ENCODE assay signal across 18 cellular contexts in genomic region chr1:117389284-117389683, GRCh38. TPM values are rescaled to one million over a fixed set of nuclear protein-coding genes. Genes with fewer than 3 reads are reported as not detected.
DNase-seq lines count a peak whose midpoint lies in the region; ATAC-seq and TF ChIP-seq lines count a peak whose summit lies in the region.
"Had no signal": no experiment of that assay in that cellular context is flagged by ENCODE, and none has a peak within 500 bp of the region (broad histone marks: within the 10 kb centered on the region; RNA-seq: fewer than 3 reads in every experiment).

No MANE protein-coding gene starts in this region.

- no peaks in the 10 kb centered on the region for H3K9me2 ChIP-seq in Loucy (replicated peaks; ENCODE audit: low read depth, low read length)

- H3K27ac ChIP-seq in right atrium auricular region (no peak overlapping the region), right cardiac atrium (ENCODE audit: low read length) (peak overlapping the region; percentile 50)
- H3K27ac ChIP-seq: BLaER1 treated with 17β-estradiol and CSF1 and Interleukin-3, amounts not matched to agents 10 nM and 100 nM; SJCRH30 had no signal

- peaks cover 88% of the 10 kb centered on the region for H3K79me2 ChIP-seq in Loucy (ENCODE audit: insufficient read depth, low read length)

- no peak overlapping the region for H3K4me3 ChIP-seq in right atrium auricular region
- peak overlapping the region; percentile 61 for H3K4me3 ChIP-seq in Loucy (ENCODE audit: low read length, poor library complexity, severe bottlenecking)
- no peak overlapping the region for H3K4me3 ChIP-seq in right cardiac atrium (ENCODE audit: low read length)
- H3K4me3 ChIP-seq: BLaER1 treated with 17β-estradiol and CSF1 and Interleukin-3, amounts not matched to agents 10 nM and 100 nM; GM12878; SJCRH30 had no signal

- no peak overlapping the region for H2AFZ ChIP-seq in Loucy (ENCODE audit: low read length)

- peaks cover 0 to 5% of the 10 kb centered on the region in 2 donors for H3K9me3 ChIP-seq in right atrium auricular region
- H3K9me3 ChIP-seq in Loucy (ENCODE audit: insufficient read depth, low read depth, low read length) = peaks cover 1% of the 10 kb centered on the region; the same call in 1 of the 2 replicates
- H3K9me3 ChIP-seq in right cardiac atrium (ENCODE audit: control insufficient read depth, low read length) = no peaks in the 10 kb centered on the region

- H3K9ac ChIP-seq in Loucy (ENCODE audit: low read depth, low read length, poor library complexity, severe bottlenecking) = peak overlapping the region; percentile 54
- H3K9ac ChIP-seq: BLaER1 treated with 17β-estradiol and CSF1 and Interleukin-3, amounts not matched to agents 10 nM and 100 nM had no signal

- peak; percentile 83 for ATAC-seq in Right ventricle myocardium superior (ENCODE audit: poor library complexity)
- peak; percentile 35 to 65 for ATAC-seq in right cardiac atrium
- no peak for ATAC-seq in HG02938 (IDR thresholded peaks at IDR 0.05; ENCODE audit: unreplicated experiment)
- ATAC-seq: GM12878 had no signal

- intact Hi-C loops in Right ventricle myocardium superior (cut with DNase I) (no loop called here), right cardiac atrium (cut with DNase I) (no loop called here)

- peaks cover 0 to 36% of the 10 kb centered on the region in 2 donors for H3K4me1 ChIP-seq in right atrium auricular region
- peaks cover 78% of the 10 kb centered on the region for H3K4me1 ChIP-seq in Loucy (ENCODE audit: insufficient read depth, low read length, poor library complexity, severe bottlenecking)
- H3K4me1 ChIP-seq in right cardiac atrium (ENCODE audit: control insufficient read depth, insufficient read depth, low read length) = peaks cover 8% of the 10 kb centered on the region
- H3K4me1 ChIP-seq: SJCRH30 had no signal

- H3K36me3 ChIP-seq in right atrium auricular region = no peaks in the 10 kb centered on the region
- H3K36me3 ChIP-seq in Loucy (ENCODE audit: insufficient read depth, low read length) = no peaks in the 10 kb centered on the region
- H3K36me3 ChIP-seq: SJCRH30 had no signal

- no peaks in the 10 kb centered on the region for H3K27me3 ChIP-seq in right atrium auricular region
- H3K27me3 ChIP-seq in Loucy (ENCODE audit: insufficient read depth, low read length, poor library complexity, severe bottlenecking) = no peaks in the 10 kb centered on the region
- H3K27me3 ChIP-seq in right cardiac atrium (ENCODE audit: control insufficient read depth, insufficient read depth) = no peaks in the 10 kb centered on the region
- H3K27me3 ChIP-seq: BLaER1 treated with 17β-estradiol and CSF1 and Interleukin-3, amounts not matched to agents 10 nM and 100 nM; SJCRH30 had no signal

- 71% methylated on average over 3 of the region's 3 CpGs for WGBS in right cardiac atrium

- DNase-seq in Right ventricle myocardium superior (peak; percentile 45), right atrium auricular region (ENCODE audit: low spot score) (no peak), right cardiac atrium (peak in 1 of 3 donors; percentile 40), renal cortical epithelial cell (ENCODE audit: low read depth) (peak; percentile 64), SIG-M5 (lab: John Stamatoyannopoulos, UW) (no peak)
- no peak for DNase-seq in stimulated activated CD4-positive, alpha-beta T cell treated with anti-CD3 and anti-CD28 coated beads, Interleukin-4, amount 100 ng/mL, for 24 hours
- DNase-seq: DND-41, GDM1, IMR-90, NCI-H187, NCI-H446, NCI-H69, OCI-M1, SJCRH30 had no signal

- no peaks in the 10 kb centered on the region for H4K20me1 ChIP-seq in Loucy (ENCODE audit: insufficient read depth, low read length, poor library complexity, severe bottlenecking)

- TF ChIP-seq CTCF in right atrium auricular region (IDR thresholded peaks at IDR 0.05) (no peak), Loucy (conservative IDR thresholded peaks at IDR 0.05; ENCODE audit: low read length) (no peak)

- peaks cover 10% of the 10 kb centered on the region for H3F3A ChIP-seq in Loucy (ENCODE audit: low read depth)

- H3K4me2 ChIP-seq in Loucy (ENCODE audit: low read depth, low read length, poor library complexity, severe bottlenecking) = peak overlapping the region; percentile 80

RNA-seq across cellular contexts. Expression of gene MAN1A2, which starts 22.0 kb away (rescaled TPM):
- 23.5 TPM for total RNA-seq in Right ventricle myocardium superior
- total RNA-seq in right atrium auricular region = 10 to 100 TPM; 26.7 to 52.7 TPM
- 10 to 100 TPM; 38.1 to 49.0 (median 45.5) TPM for total RNA-seq in right cardiac atrium
- 8.8 TPM for polyA plus RNA-seq in right cardiac atrium
- total RNA-seq in renal cortical epithelial cell = 27.6 and 44.1 TPM in 2 replicates

Comparison
In these comparisons a context has a peak if more than half of its experiments do, and no peak if none do; other contexts are left out.
1. DNase-seq: peak in Right ventricle myocardium superior (single experiment) and renal cortical epithelial cell (single experiment); none in right atrium auricular region (single experiment), stimulated activated CD4-positive, alpha-beta T cell treated with anti-CD3 and anti-CD28 coated beads, Interleukin-4, amount 100 ng/mL, for 24 hours (single experiment) and SIG-M5 (single experiment).